24 cellular contexts compared by ENCODE assay signal in the genomic region with DNA sequence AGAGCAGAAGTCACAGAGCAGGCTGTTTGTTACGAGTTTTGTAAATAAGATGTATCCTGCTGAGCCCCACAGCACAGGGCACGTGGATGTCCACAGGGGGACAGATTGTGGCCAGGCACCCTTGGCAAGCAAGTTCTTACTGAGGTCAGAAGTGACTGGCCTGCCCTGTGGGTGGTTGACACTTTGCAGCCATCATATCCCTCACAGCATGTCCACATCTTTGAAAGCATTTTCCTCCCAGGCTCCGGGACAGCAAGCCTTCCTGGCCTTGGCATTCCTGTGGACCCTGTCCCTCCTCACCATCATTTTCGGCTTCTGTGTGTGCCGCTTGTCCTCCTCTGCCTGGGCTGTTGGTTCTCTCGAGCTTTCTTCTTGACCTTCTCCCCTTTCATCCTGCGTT.
"Had no signal": no experiment of that assay in that cellular context is flagged by ENCODE, and none has a peak within 500 bp of the region (broad histone marks: within the 10 kb centered on the region; RNA-seq: fewer than 3 reads in every experiment).

No MANE protein-coding gene starts in this region.

- H3K4me1 ChIP-seq: lower lobe of right lung, pancreas, right lobe of liver, testis, tibial artery, vagina had no signal

- H3K9me3 ChIP-seq: esophagus squamous epithelium, heart right ventricle, lower lobe of right lung, pancreas, right lobe of liver, testis, tibial artery, vagina had no signal

- H3K27me3 Mint-ChIP-seq: naive thymus-derived CD8-positive, alpha-beta T cell; progenitor cell of endocrine pancreas; stimulated activated naive CD8-positive, alpha-beta T cell treated with anti-CD3 and anti-CD28 coated beads, Interleukin-15, amount 100 ng/mL, for 72 hours had no signal

- H3K36me3 ChIP-seq: pancreas, right lobe of liver, vagina had no signal

- ATAC-seq: heart right ventricle; left ventricle myocardium superior; lower lobe of right lung; naive thymus-derived CD8-positive, alpha-beta T cell; pancreas; stimulated activated naive CD8-positive, alpha-beta T cell treated with anti-CD3 and anti-CD28 coated beads, Interleukin-15, amount 100 ng/mL, for 72 hours had no signal

- H3K27me3 ChIP-seq: esophagus squamous epithelium, heart right ventricle, pancreas, right lobe of liver, testis, tibial artery, vagina had no signal

- H3K27ac ChIP-seq: esophagus squamous epithelium, heart right ventricle, lower lobe of right lung, pancreas, right lobe of liver, testis, tibial artery, vagina had no signal

- H3K9me3 Mint-ChIP-seq: naive thymus-derived CD8-positive, alpha-beta T cell; nephron progenitor cell; stimulated activated naive CD8-positive, alpha-beta T cell treated with anti-CD3 and anti-CD28 coated beads, Interleukin-15, amount 100 ng/mL, for 72 hours had no signal

- DNase-seq: dermis blood vessel endothelial cell; effector memory CD4-positive, alpha-beta T cell; erythroblast; esophagus squamous epithelium; foreskin melanocyte; glutamatergic neuron; heart right ventricle; hippocampal formation; left ventricle myocardium superior; lower lobe of right lung; naive thymus-derived CD8-positive, alpha-beta T cell; nephron progenitor cell; occipital lobe; pancreas; right lobe of liver; small intestine; stimulated activated CD4-positive, alpha-beta T cell treated with anti-CD3 and anti-CD28 coated beads, Interleukin-15, amount 100 ng/mL, for 24 hours; stimulated activated CD4-positive, alpha-beta T cell treated with anti-CD3 and anti-CD28 coated beads, Interleukin-2, amount 100 ng/mL, for 48 hours; stimulated activated naive CD4-positive, alpha-beta T cell; stimulated activated naive CD8-positive, alpha-beta T cell treated with anti-CD3 and anti-CD28 coated beads, Interleukin-15, amount 100 ng/mL, for 72 hours; testis; tibial artery had no signal

- H3K4me3 Mint-ChIP-seq: naive thymus-derived CD8-positive, alpha-beta T cell; nephron progenitor cell; stimulated activated naive CD8-positive, alpha-beta T cell treated with anti-CD3 and anti-CD28 coated beads, Interleukin-15, amount 100 ng/mL, for 72 hours had no signal

- H3K27ac Mint-ChIP-seq: nephron progenitor cell, progenitor cell of endocrine pancreas had no signal

- H3K4me3 ChIP-seq: esophagus squamous epithelium, heart right ventricle, lower lobe of right lung, pancreas, right lobe of liver, testis, tibial artery, vagina had no signal
